9 cellular contexts compared by ENCODE assay signal in genomic region chr16:66578596-66579531, GRCh38. TPM values are rescaled to one million over a fixed set of nuclear protein-coding genes. Genes with fewer than 3 reads are reported as not detected.
DNase-seq lines count a peak whose midpoint lies in the region; ATAC-seq, FAIRE-seq and TF ChIP-seq lines count a peak whose summit lies in the region.
"Had no signal": no experiment of that assay in that cellular context is flagged by ENCODE, and none has a peak within 500 bp of the region (broad histone marks: within the 10 kb centered on the region; RNA-seq: fewer than 3 reads in every experiment).

Gene CMTM2, plus strand, starts transcription at chr16:66579463. Its CDS starts 145 bp downstream, at chr16:66579608.

- peak within 1 kb of the TSS; percentile 99 for H2AK5ac ChIP-seq in mesenchymal stem cell (ENCODE audit: low read length, severe bottlenecking)

- H2AFZ ChIP-seq in GM12878 (ENCODE audit: control insufficient read depth, low read depth, low read length), result no peak within 1 kb of the TSS
- no peak within 1 kb of the TSS for H2AFZ ChIP-seq in mesenchymal stem cell (ENCODE audit: low read depth, low read length)

- peak within 1 kb of the TSS; percentile 89 for H2BK5ac ChIP-seq in mesenchymal stem cell (ENCODE audit: low read depth, low read length, poor library complexity, severe bottlenecking)

- H3K36me3 ChIP-seq in breast epithelium, result no peaks in the 10 kb centered on the region
- H3K36me3 ChIP-seq in GM12878 (ENCODE audit: control insufficient read depth in 2 of 2, insufficient read depth in 2 of 2, low read length in 1 of 2), result no peaks in the 10 kb centered on the region
- H3K36me3 ChIP-seq in mesenchymal stem cell (ENCODE audit: control insufficient read depth in 1 of 2, insufficient read depth in 2 of 2, low read depth in 1 of 2, low read length in 2 of 2), result peaks cover 0 to 10% of the 10 kb centered on the region in 2 experiments
- H3K36me3 ChIP-seq in thymus (ENCODE audit: control insufficient read depth, insufficient read depth), result no peaks in the 10 kb centered on the region

- peak within 1 kb of the TSS in 1 of 2 experiments; percentile 18 for H3K18ac ChIP-seq in mesenchymal stem cell (ENCODE audit: low read depth in 1 of 2, low read length in 2 of 2)

- H3K79me2 ChIP-seq in GM12878 (ENCODE audit: control insufficient read depth, insufficient read depth, low read length), result no peaks in the 10 kb centered on the region

- peak within 1 kb of the TSS; percentile 7 to 56 (median 26) for H3K4me3 ChIP-seq in breast epithelium
- no peak within 1 kb of the TSS for H3K4me3 ChIP-seq in GM12878
- H3K4me3 ChIP-seq in mesenchymal stem cell (ENCODE audit: insufficient read depth in 1 of 2, low read depth in 1 of 2, low read length in 2 of 2), result peak within 1 kb of the TSS in 1 of 2 experiments; percentile 32
- peak within 1 kb of the TSS; percentile 51 for H3K4me3 ChIP-seq in thymus (ENCODE audit: low read length)

- ATAC-seq in GM12878, result peak; percentile 33; the same call in 2 of the 3 replicates

- H3K27ac ChIP-seq in breast epithelium (peak within 1 kb of the TSS in 1 of 2 donors; percentile 35), GM12878 (ENCODE audit: control insufficient read depth, insufficient read depth) (no peak within 1 kb of the TSS), mesenchymal stem cell (ENCODE audit: low read length, poor library complexity, severe bottlenecking) (peak within 1 kb of the TSS; percentile 90), thymus (ENCODE audit: low read depth) (no peak within 1 kb of the TSS)

- no peaks in the 10 kb centered on the region for H3K27me3 Mint-ChIP-seq in MCF 10A (ENCODE audit: insufficient read depth, unreplicated experiment)

- intact Hi-C loops in breast epithelium (cut with DNase I; ENCODE audit: low total_unique reads), result loop anchor here (1.0 kb wide), 1 partner anchor 16 kb away; no protein-coding TSS in a partner anchor
- intact Hi-C loops in MCF 10A (cut with micrococcal nuclease), result no loop called here
- intact Hi-C loops in GM12878 (cut with micrococcal nuclease; ENCODE audit: unreplicated experiment), result no loop called here

- RAD21 ChIA-PET in GM12878 (lab: Charles Lee; ENCODE audit: unreplicated experiment), result no interaction called here

- H2BK120ac ChIP-seq in mesenchymal stem cell (ENCODE audit: low read depth, low read length), result no peak within 1 kb of the TSS

- no peak within 1 kb of the TSS for H3K23ac ChIP-seq in mesenchymal stem cell (ENCODE audit: low read length in 2 of 2)

- TF ChIP-seq CTCF in breast epithelium (IDR thresholded peaks at IDR 0.05), result no peak
- no peak for TF ChIP-seq CTCF in MCF 10A (IDR thresholded peaks at IDR 0.05; ENCODE audit: unreplicated experiment)
- no peak for TF ChIP-seq CTCF in GM12878 (IDR thresholded peaks at IDR 0.05 in 2 of 3, conservative IDR thresholded peaks at IDR 0.05 in 1 of 3; ENCODE audit: control insufficient read depth in 2 of 3, extremely low read depth in 1 of 3, insufficient read depth in 1 of 3, low read depth in 3 of 3, low read length in 3 of 3)
- TF ChIP-seq CTCF in GM10248 (IDR thresholded peaks at IDR 0.05; ENCODE audit: control extremely low read depth, extremely low read depth, low read depth, missing control alignments), result no peak

- H3K4me1 Mint-ChIP-seq in MCF 10A (ENCODE audit: insufficient read depth, unreplicated experiment), result peaks cover 22% of the 10 kb centered on the region

- H3K27me3 ChIP-seq in breast epithelium, result no peaks in the 10 kb centered on the region
- peaks cover 7 to 13% of the 10 kb centered on the region in 2 experiments for H3K27me3 ChIP-seq in GM12878 (replicated peaks in 1 of 2; ENCODE audit: control insufficient read depth in 2 of 2, insufficient read depth in 2 of 2, low read length in 1 of 2)
- H3K27me3 ChIP-seq in mesenchymal stem cell (ENCODE audit: control insufficient read depth in 1 of 2, insufficient read depth in 1 of 2, low read length in 2 of 2), result peaks cover 0 to 13% of the 10 kb centered on the region in 2 experiments
- H3K27me3 ChIP-seq in thymus (ENCODE audit: control insufficient read depth, insufficient read depth), result no peaks in the 10 kb centered on the region

- no peak within 1 kb of the TSS for H2BK15ac ChIP-seq in mesenchymal stem cell (ENCODE audit: low read depth, poor library complexity, severe bottlenecking)

- FAIRE-seq in GM12878 (lab: Jason Lieb, UNC) (no peak), urothelium cell line (lab: Jason Lieb, UNC) (no peak)

- peak within 1 kb of the TSS; percentile 15; the same call in 1 of the 2 replicates for H3K4me2 ChIP-seq in GM12878 (ENCODE audit: control insufficient read depth, insufficient read depth)
- no peak within 1 kb of the TSS for H3K4me2 ChIP-seq in mesenchymal stem cell (ENCODE audit: low read length, poor library complexity, severe bottlenecking)

- no peak within 1 kb of the TSS for H4K8ac ChIP-seq in mesenchymal stem cell (ENCODE audit: low read length)

- no peaks in the 10 kb centered on the region for H3K9me3 Mint-ChIP-seq in MCF 10A (ENCODE audit: unreplicated experiment)

- in situ Hi-C loops in GM12878 (cut with MboI), result no loop called here

- BruUV-seq in MCF 10A (replicated peaks; lab: Mats Ljungman, UMichigan) (no TSS peak), GM12878 (replicated peaks; lab: Mats Ljungman, UMichigan) (no TSS peak)

- SMC1A ChIA-PET in GM12878 (lab: Charles Lee; ENCODE audit: uncharacterized antibody, unreplicated experiment), result interaction anchor here (0.7 to 1.2 kb wide), 2 partner anchors 15 to 25 kb away, joined by 3 to 4 read pairs; no protein-coding TSS in a partner anchor

- H3K9me3 ChIP-seq in breast epithelium (no peaks in the 10 kb centered on the region), GM12878 (replicated peaks; ENCODE audit: control insufficient read depth, insufficient read depth, low read length) (no peaks in the 10 kb centered on the region), mesenchymal stem cell (ENCODE audit: control insufficient read depth, low read length) (no peaks in the 10 kb centered on the region), thymus (ENCODE audit: control insufficient read depth) (no peaks in the 10 kb centered on the region)

- no peak within 1 kb of the TSS for H3K4ac ChIP-seq in mesenchymal stem cell (ENCODE audit: low read depth in 1 of 2, low read length in 2 of 2)

- peak within 1 kb of the TSS in 1 of 2 experiments; percentile 17 for H2BK12ac ChIP-seq in mesenchymal stem cell (ENCODE audit: low read length in 2 of 2)

- H3K9ac ChIP-seq in GM12878 (ENCODE audit: control insufficient read depth, insufficient read depth, low read length), result no peak within 1 kb of the TSS
- peak within 1 kb of the TSS; percentile 45 for H3K9ac ChIP-seq in mesenchymal stem cell (ENCODE audit: low read length)

- CTCF ChIA-PET in MCF 10A (lab: Yijun Ruan, JAX) (interaction anchor here (0.7 to 4.0 kb wide), 5 partner anchors 14 to 118 kb away, joined by 3 to 19 read pairs (median 10); no protein-coding TSS in a partner anchor), GM12878 (lab: Yijun Ruan, JAX) (no interaction called here), GM10248 (lab: Yijun Ruan, JAX) (interaction anchor here (1.1 to 4.1 kb wide), 8 partner anchors 9 to 173 kb away, joined by 3 to 16 read pairs (median 7); no protein-coding TSS in a partner anchor)

- H4K91ac ChIP-seq in mesenchymal stem cell (ENCODE audit: low read length), result no peak within 1 kb of the TSS

- TF ChIP-seq RAD21 in GM12878 (IDR thresholded peaks at IDR 0.05; ENCODE audit: insufficient read depth, low read depth, low read length), result no peak

- POLR2A ChIA-PET in MCF 10A (lab: Yijun Ruan, JAX), result interaction anchor here (1.4 kb wide), 1 partner anchor 9 kb away, joined by 8 read pairs; no protein-coding TSS in a partner anchor
- POLR2A ChIA-PET in GM12878 (lab: Charles Lee), result no interaction called here
- POLR2A ChIA-PET in GM10248 (lab: Yijun Ruan, JAX), result interaction anchor here (0.6 kb wide), 1 partner anchor 94 kb away, joined by 8 read pairs; no protein-coding TSS in a partner anchor

- 23% methylated on average over 78 of the region's 78 CpGs for WGBS in GM12878 (ENCODE audit: insufficient coverage, insufficient replicate concordance, low lambda C conversion rate, missing lambda C conversion rate)
- 96% methylated on average over 73 of the region's 78 CpGs for WGBS in mesenchymal stem cell
- WGBS in thymus, result 8% methylated on average over 78 of the region's 78 CpGs

- TF ChIP-seq POLR2A in breast epithelium (IDR thresholded peaks at IDR 0.05) (no peak), GM12878 (IDR thresholded peaks at IDR 0.05; ENCODE audit: low read depth, low read length) (no peak)

- no peak within 1 kb of the TSS for H3K4me3 Mint-ChIP-seq in MCF 10A (ENCODE audit: unreplicated experiment)

- no peak for DNase-seq in breast epithelium (ENCODE audit: low spot score in 2 of 2)
- no peak for DNase-seq in MCF 10A (ENCODE audit: unreplicated experiment)
- DNase-seq in GM12878 (ENCODE audit: low read depth, low spot score), result no peak
- no peak for DNase-seq in mesenchymal stem cell
- DNase-seq in urothelium cell line (ENCODE audit: low spot score), result no peak
- DNase-seq in C1 segment of cervical spinal cord (lab: John Stamatoyannopoulos, UW), result no peak
- DNase-seq in GM10248 (ENCODE audit: extremely low spot score), result no peak

- no peak within 1 kb of the TSS for H3K14ac ChIP-seq in mesenchymal stem cell (ENCODE audit: low read length in 2 of 2)

- no peak within 1 kb of the TSS for H3K27ac Mint-ChIP-seq in MCF 10A (ENCODE audit: low read depth, unreplicated experiment)

- TF ChIP-seq EP300 in GM12878 (IDR thresholded peaks at IDR 0.05; ENCODE audit: borderline replicate concordance in 1 of 2, control insufficient read depth in 1 of 2, low read depth in 2 of 2, low read length in 2 of 2), result no peak

- no peaks in the 10 kb centered on the region for H3K36me3 Mint-ChIP-seq in MCF 10A (ENCODE audit: insufficient read depth, unreplicated experiment)

- H3K4me1 ChIP-seq in breast epithelium, result no peaks in the 10 kb centered on the region
- peaks cover 3% of the 10 kb centered on the region; the same call in 1 of the 2 replicates for H3K4me1 ChIP-seq in GM12878 (ENCODE audit: control insufficient read depth, insufficient read depth, low read length)
- H3K4me1 ChIP-seq in mesenchymal stem cell (ENCODE audit: control insufficient read depth, insufficient read depth, low read depth, low read length), result peaks cover 11% of the 10 kb centered on the region
- peaks cover 15% of the 10 kb centered on the region for H3K4me1 ChIP-seq in thymus (ENCODE audit: control insufficient read depth, insufficient read depth, low read length)

- no peaks in the 10 kb centered on the region for H3K79me1 ChIP-seq in mesenchymal stem cell (replicated peaks; ENCODE audit: low read length, poor library complexity, severe bottlenecking)

- H4K20me1 ChIP-seq in GM12878 (ENCODE audit: control insufficient read depth, insufficient read depth), result no peaks in the 10 kb centered on the region

RNA-seq across cellular contexts. Expression of gene CMTM2, which starts in this region (rescaled TPM):
- not detected for total RNA-seq in breast epithelium
- not detected in 2 replicates for total RNA-seq in MCF 10A (2022)
- not detected in 2 replicates for total RNA-seq in GM12878 (2013; cell fraction: nucleolus; rRNA removed)
- total RNA-seq in GM12878 (2014; rRNA removed), result 0.34 TPM in 1 of 2 replicates, not detected in the other
- total RNA-seq in GM12878 (2014; rRNA removed; fragmentation: Illumina TruSeq; extraction: Trizol), result not detected in 2 replicates
- not detected in 2 replicates for total RNA-seq in GM12878 (2021)
- not detected for polyA plus RNA-seq in GM12878 (2011; ENCODE audit: low read depth)
- not detected in 2 replicates for polyA plus RNA-seq in GM12878 (2011; rRNA removed)
- polyA plus RNA-seq in GM12878 (2011; cell fraction: cytosol; rRNA removed), result 0.04 TPM in 1 of 2 replicates, not detected in the other
- not detected in 2 replicates for polyA plus RNA-seq in GM12878 (2011; cell fraction: nucleus; rRNA removed)
- polyA plus RNA-seq in GM12878 (2012), result not detected in 2 replicates
- not detected in 2 replicates for polyA plus RNA-seq in GM12878 (2014; fragmentation: Illumina TruSeq; extraction: Trizol)
- not detected for polyA plus RNA-seq in GM12878 (2014; fragmentation: Nextera tagmentation; extraction: Ambion mirVana)
- polyA plus RNA-seq in GM12878 (2014; rRNA removed), result 0.26 TPM in 1 of 2 replicates, not detected in the other
- not detected for polyA plus RNA-seq in GM12878 (2016; fragmentation: Nextera tagmentation; extraction: Ambion mirVana)
- polyA minus RNA-seq in GM12878 (2011; rRNA and poly(A)+ RNA removed), result not detected in 2 replicates
- polyA minus RNA-seq in GM12878 (2011; cell fraction: cytosol; rRNA and poly(A)+ RNA removed), result not detected in 2 replicates
- polyA minus RNA-seq in GM12878 (2011; cell fraction: nucleus; rRNA and poly(A)+ RNA removed), result not detected in 2 replicates
- polyA plus RNA-seq in mesenchymal stem cell (2013, experiment 1 of 2), result not detected
- not detected for polyA plus RNA-seq in mesenchymal stem cell (2013, experiment 2 of 2)
- polyA plus RNA-seq in thymus, result 1.3 TPM
- total RNA-seq: subcutaneous adipose tissue had no signal

Comparison
In these comparisons a context has a peak if more than half of its experiments do, and no peak if none do; other contexts are left out.
1. Peak in ATAC-seq and H3K4me2 ChIP-seq in GM12878; RNA of the gene not detected or under 1 TPM.